Comparison of ENCODE assay signal across 2 cellular contexts in genomic region chr16:9258423-9259051, GRCh38.
A peak's percentile ranks its signal among the peaks of the same experiment; 100 is the strongest.
TF ChIP-seq lines count a peak whose summit lies in the region.

No MANE protein-coding gene starts in this region.

TF ChIP-seq in HEK293, 187 proteins besides CTCF, POLR2A, EP300 and RAD21:
- TF ChIP-seq ZNF654 (tag by site-specific recombination; IDR thresholded peaks at IDR 0.05; ENCODE audit: low read depth) (peak; percentile 66), ZNF623 (tag by site-specific recombination; IDR thresholded peaks at IDR 0.05) (peak; percentile 44), SETDB1 (IDR thresholded peaks at IDR 0.05; ENCODE audit: insufficient read length, low read length) (no peak)

TF ChIP-seq in H1, 55 proteins besides CTCF, POLR2A, EP300 and RAD21:
- TF ChIP-seq E2F6 (IDR thresholded peaks at IDR 0.05): no peak
- no peak for TF ChIP-seq ASH2L (IDR thresholded peaks at IDR 0.05; ENCODE audit: low read length)
- TF ChIP-seq RBBP5 (IDR thresholded peaks at IDR 0.05; ENCODE audit: borderline replicate concordance, low read depth, low read length): no peak
- TF ChIP-seq CEBPB (IDR thresholded peaks at IDR 0.05; ENCODE audit: low read depth, low read length): no peak
- no peak for TF ChIP-seq ZNF274 (IDR thresholded peaks at IDR 0.05; ENCODE audit: borderline replicate concordance, extremely low read depth, low read length)
- no peak for TF ChIP-seq EZH2 (IDR thresholded peaks at IDR 0.05; ENCODE audit: low read depth, low read length, severe bottlenecking)
- TF ChIP-seq TCF12 (IDR thresholded peaks at IDR 0.05; ENCODE audit: low read depth, low read length): no peak
- TF ChIP-seq HDAC2 (IDR thresholded peaks at IDR 0.05; ENCODE audit: borderline replicate concordance in 1 of 2, low read depth in 2 of 2, low read length in 2 of 2): no peak
- TF ChIP-seq SP1 (IDR thresholded peaks at IDR 0.05; ENCODE audit: low read depth, low read length): no peak
- TF ChIP-seq MAX (IDR thresholded peaks at IDR 0.05): no peak
